In genomic region chr2:207734636-207735512, GRCh38 we compare ENCODE assay signal across 16 cellular contexts. TPM values are rescaled to one million over a fixed set of nuclear protein-coding genes. Genes with fewer than 3 reads are reported as not detected.
"Had no signal": no experiment of that assay in that cellular context is flagged by ENCODE, and none has a peak within 500 bp of the region (broad histone marks: within the 10 kb centered on the region; RNA-seq: fewer than 3 reads in every experiment).

No MANE protein-coding gene starts in this region.

- H3K4me3 ChIP-seq: esophagus squamous epithelium, skin epidermis had no signal

- H3K27ac ChIP-seq: esophagus squamous epithelium, skin epidermis had no signal

- H3K9me3 ChIP-seq: esophagus squamous epithelium had no signal

- H3K4me1 ChIP-seq: esophagus squamous epithelium had no signal

- DNase-seq: activated B cell treated with CpG ODN at 0.5 μM for 24 hours; activated CD4-positive, alpha-beta T cell treated with anti-CD3 and anti-CD28 coated beads, Interleukin-2, amount 10 ng/mL, durations not matched to agents 24 days and 14 days; activated CD8-positive, alpha-beta memory T cell treated with anti-CD3 and anti-CD28 coated beads, Interleukin-2, amount 50 U/mL, for 48 hours; activated gamma-delta T cell treated with Interleukin-2 at 50 U/mL for 16 hours; activated naive CD8-positive, alpha-beta T cell treated with anti-CD3 and anti-CD28 coated beads for 36 hours; amygdala; central memory CD4-positive, alpha-beta T cell; effector CD8-positive, alpha-beta T cell; esophagus squamous epithelium; mammary epithelial cell; naive thymus-derived CD4-positive, alpha-beta T cell; retina; stimulated activated CD4-positive, alpha-beta T cell treated with anti-CD3 and anti-CD28 coated beads, Interleukin-4, amount 100 ng/mL, for 24 hours; stimulated activated naive CD4-positive, alpha-beta T cell had no signal

- H3K27me3 ChIP-seq: esophagus squamous epithelium had no signal

- FAIRE-seq: endothelial cell of umbilical vein had no signal

- ATAC-seq: naive thymus-derived CD4-positive, alpha-beta T cell had no signal

RNA-seq across cellular contexts. Expression of gene FZD5, which starts 34.8 kb away (rescaled TPM):
- polyA plus RNA-seq: naive thymus-derived CD4-positive, alpha-beta T cell had no signal
